1 cellular context compared by ENCODE assay signal in genomic region chr9:38428062-38428461, GRCh38.
TF ChIP-seq lines count a peak whose summit lies in the region.

No MANE protein-coding gene starts in this region.

TF ChIP-seq in H1, 55 proteins besides CTCF, POLR2A, EP300 and RAD21:
- no peak for TF ChIP-seq NANOG (IDR thresholded peaks at IDR 0.05; ENCODE audit: insufficient read depth, low read depth, low read length, poor library complexity, severe bottlenecking)
- TF ChIP-seq HDAC2 (IDR thresholded peaks at IDR 0.05; ENCODE audit: borderline replicate concordance in 1 of 2, low read depth in 2 of 2, low read length in 2 of 2), result no peak
- no peak for TF ChIP-seq SP1 (IDR thresholded peaks at IDR 0.05; ENCODE audit: low read depth, low read length)
- TF ChIP-seq RFX5 (IDR thresholded peaks at IDR 0.05; ENCODE audit: borderline replicate concordance, low read depth, low read length), result no peak
- no peak for TF ChIP-seq CBX8 (IDR thresholded peaks at IDR 0.05; ENCODE audit: borderline replicate concordance, low read depth, low read length)
- no peak for TF ChIP-seq CHD1 (IDR thresholded peaks at IDR 0.05; ENCODE audit: low read depth, low read length)
- no peak for TF ChIP-seq CHD2 (IDR thresholded peaks at IDR 0.05; ENCODE audit: low read length)
- no peak for TF ChIP-seq FOSL1 (IDR thresholded peaks at IDR 0.05; ENCODE audit: insufficient read depth, low read depth, low read length)
- TF ChIP-seq SIN3A (conservative IDR thresholded peaks at IDR 0.05 in 1 of 2, IDR thresholded peaks at IDR 0.05 in 1 of 2; ENCODE audit: low read depth in 1 of 2, low read length in 2 of 2), result no peak
- TF ChIP-seq EZH2 (IDR thresholded peaks at IDR 0.05; ENCODE audit: low read depth, low read length, severe bottlenecking), result no peak
- no peak for TF ChIP-seq POLR2AphosphoS5 (IDR thresholded peaks at IDR 0.05; ENCODE audit: low read depth, low read length)
- TF ChIP-seq, protein P1, sequence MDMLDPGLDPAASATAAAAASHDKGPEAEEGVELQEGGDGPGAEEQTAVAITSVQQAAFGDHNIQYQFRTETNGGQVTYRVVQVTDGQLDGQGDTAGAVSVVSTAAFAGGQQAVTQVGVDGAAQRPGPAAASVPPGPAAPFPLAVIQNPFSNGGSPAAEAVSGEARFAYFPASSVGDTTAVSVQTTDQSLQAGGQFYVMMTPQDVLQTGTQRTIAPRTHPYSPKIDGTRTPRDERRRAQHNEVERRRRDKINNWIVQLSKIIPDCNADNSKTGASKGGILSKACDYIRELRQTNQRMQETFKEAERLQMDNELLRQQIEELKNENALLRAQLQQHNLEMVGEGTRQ (IDR thresholded peaks at IDR 0.05; ENCODE audit: low read length), result no peak
